ENCODE assay signal across 8 cellular contexts in genomic region chr9:33044162-33044673, GRCh38. TPM values are rescaled to one million over a fixed set of nuclear protein-coding genes. Genes with fewer than 3 reads are reported as not detected.
DNase-seq lines count a peak whose midpoint lies in the region; ATAC-seq and TF ChIP-seq lines count a peak whose summit lies in the region.

No MANE protein-coding gene starts in this region.

- H3K18ac ChIP-seq in trophoblast cell (ENCODE audit: low read length), result no peak overlapping the region

- peak overlapping the region; percentile 14 for H2AFZ ChIP-seq in trophoblast cell (ENCODE audit: insufficient read depth, low read length, poor library complexity)

- intact Hi-C loops in heart right ventricle (cut with DNase I), result loop anchor here in 1 of 10 donors (2.0 kb wide), 1 partner anchor 19 kb away; the partner anchor contains the start of gene DNAJA1
- intact Hi-C loops in upper lobe of right lung (cut with DNase I), result no loop called here

- H2AK5ac ChIP-seq in trophoblast cell (ENCODE audit: low read length), result no peak overlapping the region

- H4K91ac ChIP-seq in trophoblast cell (ENCODE audit: low read depth, low read length), result peak overlapping the region; percentile 20

- H3K27me3 ChIP-seq in H7 (ENCODE audit: control insufficient read depth, insufficient read depth, low read length) (no peaks in the 10 kb centered on the region), heart right ventricle (no peaks in the 10 kb centered on the region), trophoblast cell (ENCODE audit: insufficient read depth, low read length) (no peaks in the 10 kb centered on the region), upper lobe of right lung (no peaks in the 10 kb centered on the region)

- H3K9me3 ChIP-seq in heart right ventricle (no peaks in the 10 kb centered on the region), trophoblast cell (ENCODE audit: insufficient read depth, low read depth, low read length) (no peaks in the 10 kb centered on the region), upper lobe of right lung (no peaks in the 10 kb centered on the region)

- peak; percentile 94 to 96 (median 95) for ATAC-seq in heart right ventricle
- peak; percentile 97 for ATAC-seq in upper lobe of right lung

- H3K36me3 ChIP-seq in H7 (replicated peaks; ENCODE audit: control insufficient read depth, insufficient read depth, low read length), result peaks cover 7% of the 10 kb centered on the region
- H3K36me3 ChIP-seq in heart right ventricle, result peaks cover 0 to 65% (median 29%) of the 10 kb centered on the region in 9 donors
- peaks cover 5 to 10% of the 10 kb centered on the region in 2 experiments for H3K36me3 ChIP-seq in trophoblast cell (ENCODE audit: control insufficient read depth in 1 of 2, insufficient read depth in 2 of 2, low read length in 2 of 2)
- H3K36me3 ChIP-seq in upper lobe of right lung, result peaks cover 57% of the 10 kb centered on the region

- H3K4me3 ChIP-seq in H7 (ENCODE audit: insufficient read depth, low read depth, low read length) (peak overlapping the region; percentile 56), heart right ventricle (peak overlapping the region; percentile 34 to 77 (median 70)), trophoblast cell (ENCODE audit: low read depth, low read length) (peak overlapping the region; percentile 85), upper lobe of right lung (peak overlapping the region; percentile 76)

- H3K23ac ChIP-seq in trophoblast cell (ENCODE audit: low read length), result no peak overlapping the region

- DNase-seq in G401 (ENCODE audit: low spot score) (peak; percentile 93), H7 (peak; percentile 92), NCI-H1092 (lab: John Stamatoyannopoulos, UW) (peak; percentile 89), SW480 (ENCODE audit: low spot score) (peak; percentile 80), amniotic stem cell (lab: John Stamatoyannopoulos, UW) (peak; percentile 81), heart right ventricle (peak; percentile 80 to 90), trophoblast cell (peak; percentile 93 to 94), upper lobe of right lung (peak; percentile 91)

- TF ChIP-seq CTCF in heart right ventricle (IDR thresholded peaks at IDR 0.05), result no peak
- TF ChIP-seq CTCF in upper lobe of right lung (IDR thresholded peaks at IDR 0.05), result no peak

- peak overlapping the region; percentile 87 for H3K9ac ChIP-seq in trophoblast cell (ENCODE audit: low read length)

- in situ Hi-C loops in G401 (cut with HindIII; ENCODE audit: low sequenced_read_pairs), result no loop called here

- H3K27ac ChIP-seq in heart right ventricle (peak overlapping the region; percentile 89 to 97 (median 94)), trophoblast cell (ENCODE audit: low read depth, low read length) (peak overlapping the region; percentile 51), upper lobe of right lung (peak overlapping the region; percentile 87)

- H3K79me1 ChIP-seq in trophoblast cell (ENCODE audit: low read length), result no peaks in the 10 kb centered on the region

- no peaks in the 10 kb centered on the region for H3K79me2 ChIP-seq in trophoblast cell (ENCODE audit: control insufficient read depth, insufficient read depth, low read length, poor library complexity)

- no peak overlapping the region for H3K4ac ChIP-seq in trophoblast cell (ENCODE audit: low read depth, low read length)

- H3K4me1 ChIP-seq in heart right ventricle (peaks cover 3 to 45% (median 7%) of the 10 kb centered on the region in 9 donors), trophoblast cell (ENCODE audit: control insufficient read depth in 1 of 2, insufficient read depth in 2 of 2, low read length in 2 of 2) (no peaks in the 10 kb centered on the region), upper lobe of right lung (peaks cover 12% of the 10 kb centered on the region)

- no peak overlapping the region for H2BK5ac ChIP-seq in trophoblast cell (ENCODE audit: low read depth, low read length, poor library complexity)

- H4K12ac ChIP-seq in trophoblast cell (ENCODE audit: low read depth, low read length), result peak overlapping the region; percentile 39

- no peak overlapping the region for H2BK120ac ChIP-seq in trophoblast cell (ENCODE audit: insufficient read depth, low read length, poor library complexity)

- H2BK12ac ChIP-seq in trophoblast cell (ENCODE audit: low read length), result no peak overlapping the region

- WGBS in heart right ventricle, 2 donors, result 1 to 2% methylated on average over 41 of the region's 41 CpGs
- WGBS in trophoblast cell (ENCODE audit: extremely low coverage, insufficient coverage, insufficient read length), result no CpG with 5 or more reads among the region's 41 CpGs

- H3K4me2 ChIP-seq in trophoblast cell (ENCODE audit: low read length), result peak overlapping the region; percentile 98

- no peak overlapping the region for H3K14ac ChIP-seq in trophoblast cell (ENCODE audit: low read length)

- H4K8ac ChIP-seq in trophoblast cell (ENCODE audit: low read depth, low read length), result peak overlapping the region; percentile 38

RNA-seq across cellular contexts. Expression of gene DNAJA1, which starts 19.1 kb away (rescaled TPM):
- 163 and 266 TPM in 2 replicates for total RNA-seq in G401 (2014; rRNA removed; shearing (Covaris generic))
- 52.4 and 53.8 TPM in 2 replicates for total RNA-seq in H7 (2014; rRNA removed; shearing (Covaris generic))
- total RNA-seq in heart right ventricle, result 10 to 100 TPM; 46.7 to 90.4 (median 54.7) TPM
- polyA plus RNA-seq in heart right ventricle, result 10 to 100 TPM; 27.3 to 80.6 TPM
- polyA plus RNA-seq in trophoblast cell (2013), result 235 and 242 TPM in 2 replicates
- total RNA-seq in upper lobe of right lung, result 125 TPM

RNA-seq across cellular contexts. Expression of gene SMU1, which starts 32.3 kb away (rescaled TPM):
- 34.4 and 49.4 TPM in 2 replicates for total RNA-seq in G401 (2014; rRNA removed; shearing (Covaris generic))
- total RNA-seq in H7 (2014; rRNA removed; shearing (Covaris generic)), result 30.4 and 33.7 TPM in 2 replicates
- total RNA-seq in heart right ventricle (10 to 100 TPM; 14.9 to 18.5 (median 17.3) TPM), upper lobe of right lung (19.2 TPM)
- polyA plus RNA-seq in heart right ventricle, result 1 to 10 TPM; 5.8 to 8.5 TPM
- 14.3 and 14.5 TPM in 2 replicates for polyA plus RNA-seq in trophoblast cell (2013)

RNA-seq across cellular contexts. Expression of gene APTX, which starts 42.8 kb away (rescaled TPM):
- total RNA-seq in G401 (2014; rRNA removed; shearing (Covaris generic)), result 41.4 and 47.5 TPM in 2 replicates
- 45.0 and 50.7 TPM in 2 replicates for total RNA-seq in H7 (2014; rRNA removed; shearing (Covaris generic))
- total RNA-seq in heart right ventricle, result 10 to 100 TPM; 13.6 to 26.5 (median 15.6) TPM
- polyA plus RNA-seq in heart right ventricle, result 10 to 100 TPM; 21.4 to 24.7 TPM
- polyA plus RNA-seq in trophoblast cell (2013), result 26.2 TPM in 2 replicates
- total RNA-seq in upper lobe of right lung, result 24.9 TPM

Comparison
In these comparisons a context has a peak if more than half of its experiments do, and no peak if none do; other contexts are left out.
1. Peak in every context shown above with its lines: DNase-seq, ATAC-seq, H3K4me3 ChIP-seq and H3K27ac ChIP-seq.